ENCODE assay signal across 15 cellular contexts in the genomic region with DNA sequence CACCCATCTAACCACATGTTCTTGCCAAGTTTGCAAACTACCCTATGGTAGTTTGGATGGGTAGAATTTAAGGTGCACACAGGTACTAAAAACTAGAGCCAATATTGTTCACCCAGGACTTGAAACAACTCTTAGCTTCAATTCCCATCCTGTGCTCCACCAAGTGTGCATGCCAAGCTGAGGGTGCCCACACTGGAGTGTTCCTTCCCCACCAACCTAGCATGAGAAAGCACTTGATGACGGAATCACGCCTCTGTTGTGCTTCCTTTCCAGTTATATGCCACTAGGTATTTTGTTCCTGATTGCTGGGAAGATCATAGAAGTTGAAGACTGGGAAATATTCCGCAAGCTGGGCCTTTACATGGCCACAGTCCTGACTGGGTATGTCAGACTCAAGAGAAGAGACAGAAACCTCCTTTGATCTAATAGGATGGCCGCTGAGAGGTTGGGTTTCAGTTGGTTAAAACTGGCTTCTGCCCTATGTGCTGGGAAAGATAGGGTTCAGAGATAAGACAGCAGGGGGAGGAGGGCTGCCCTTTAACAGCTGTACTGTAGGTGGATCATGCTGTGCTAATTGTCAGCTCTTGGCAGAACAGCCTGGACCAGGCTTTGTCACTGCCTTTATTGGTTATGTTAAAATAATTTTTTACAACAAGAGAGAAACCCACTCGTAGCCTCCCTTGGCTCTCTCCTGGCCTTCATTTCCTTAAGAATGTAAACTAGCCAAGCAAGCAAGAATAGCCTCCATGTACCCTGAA.
DNase-seq lines count a peak whose midpoint lies in the region; ATAC-seq, FAIRE-seq and TF ChIP-seq lines count a peak whose summit lies in the region.
"Had no signal": no experiment of that assay in that cellular context is flagged by ENCODE, and none has a peak within 500 bp of the region (broad histone marks: within the 10 kb centered on the region; RNA-seq: fewer than 3 reads in every experiment).

No MANE protein-coding gene starts in this region.

- H3K4me3 ChIP-seq in cardiac muscle cell (no peak overlapping the region), gastrocnemius medialis (no peak overlapping the region)

- no peak for TF ChIP-seq CTCF in cardiac muscle cell (IDR thresholded peaks at IDR 0.05; ENCODE audit: low read depth, low read length)
- TF ChIP-seq CTCF in gastrocnemius medialis (IDR thresholded peaks at IDR 0.05 in 4 of 5, conservative IDR thresholded peaks at IDR 0.05 in 1 of 5) = no peak

- in situ Hi-C loops in gastrocnemius medialis (cut with MboI; ENCODE audit: low sequenced_read_pairs in 4 of 4) = no loop called here

- intact Hi-C loops in left cardiac atrium (cut with DNase I) (no loop called here), gastrocnemius medialis (cut with DNase I; ENCODE audit: low total_unique reads) (no loop called here)

- DNase-seq in cardiac muscle cell (ENCODE audit: low read depth in 1 of 2, low spot score in 1 of 2) = no peak
- DNase-seq in left cardiac atrium = no peak
- peak; percentile 33 for DNase-seq in NCI-H345 (lab: John Stamatoyannopoulos, UW)
- DNase-seq in inferior parietal cortex (ENCODE audit: extremely low spot score) = peak; percentile 38
- DNase-seq in NCI-H1105 treated with DMSO at 0.1 percent for 48 hours (lab: John Stamatoyannopoulos, UW) = no peak
- no peak for DNase-seq in gastrocnemius medialis
- DNase-seq in GM12892 (ENCODE audit: insufficient read length) = no peak
- DNase-seq: ACHN; activated effector memory CD4-positive, alpha-beta T cell treated with Interleukin-2 at 50 U/mL for 16 hours; CD4-positive, alpha-beta T cell; kidney; retina; SHP77; stimulated activated naive B cell treated with anti-CD40 and anti-IgM and Interleukin-4, amounts not matched to agents 10 μg/mL and 1 μg/mL and 100 μg/mL, for 72 hours had no signal

- TF ChIP-seq POLR2A in gastrocnemius medialis (IDR thresholded peaks at IDR 0.05) (no peak), GM12892 (IDR thresholded peaks at IDR 0.05; ENCODE audit: low read depth, low read length) (no peak)

- H3K9me3 ChIP-seq in cardiac muscle cell (ENCODE audit: low read depth) (no peaks in the 10 kb centered on the region), gastrocnemius medialis (no peaks in the 10 kb centered on the region)

- H3K27ac ChIP-seq in cardiac muscle cell = peak overlapping the region; percentile 34
- peak overlapping the region in 1 of 4 donors; percentile 49 for H3K27ac ChIP-seq in gastrocnemius medialis

- ATAC-seq in left cardiac atrium (no peak), HG02610 (IDR thresholded peaks at IDR 0.05; ENCODE audit: unreplicated experiment) (no peak), gastrocnemius medialis (no peak)
- ATAC-seq: stimulated activated naive B cell treated with anti-CD40 and anti-IgM and Interleukin-4, amounts not matched to agents 10 μg/mL and 1 μg/mL and 100 μg/mL, for 72 hours had no signal

- H3K4me1 ChIP-seq in cardiac muscle cell (ENCODE audit: low read depth) (peaks cover 7% of the 10 kb centered on the region), gastrocnemius medialis (peaks cover 7% of the 10 kb centered on the region in 2 donors)

- H3K27me3 ChIP-seq in cardiac muscle cell (no peaks in the 10 kb centered on the region), gastrocnemius medialis (no peaks in the 10 kb centered on the region)

- FAIRE-seq in GM12892 (lab: Jason Lieb, UNC) = no peak
- FAIRE-seq: kidney had no signal

- no peaks in the 10 kb centered on the region for H3K36me3 ChIP-seq in cardiac muscle cell
- H3K36me3 ChIP-seq in gastrocnemius medialis = no peaks in the 10 kb centered on the region

Comparison
In these comparisons a context has a peak if more than half of its experiments do, and no peak if none do; other contexts are left out.
1. DNase-seq: peak in NCI-H345 (single experiment) and inferior parietal cortex (single experiment); none in cardiac muscle cell (0 of 2), left cardiac atrium (single experiment), NCI-H1105 treated with DMSO at 0.1 percent for 48 hours (single experiment), gastrocnemius medialis (0 of 2) and GM12892 (single experiment).